Comparison of ENCODE assay signal across 17 cellular contexts in genomic region chr7:35584990-35585389, GRCh38.
A peak's percentile ranks its signal among the peaks of the same experiment; 100 is the strongest.
DNase-seq lines count a peak whose midpoint lies in the region; ATAC-seq and TF ChIP-seq lines count a peak whose summit lies in the region.
"Had no signal": no experiment of that assay in that cellular context is flagged by ENCODE, and none has a peak within 500 bp of the region (broad histone marks: within the 10 kb centered on the region; RNA-seq: fewer than 3 reads in every experiment).

No MANE protein-coding gene starts in this region.

- DNase-seq in MCF 10A (ENCODE audit: unreplicated experiment) (no peak), breast epithelium (ENCODE audit: low spot score in 2 of 2) (no peak), choroid plexus epithelial cell (ENCODE audit: low read depth) (peak; percentile 65), left lung (no peak), posterior vena cava (ENCODE audit: low spot score) (no peak)
- DNase-seq: C1 segment of cervical spinal cord; Calu3; CD4-positive, alpha-beta memory T cell; COR-L47; DMS53; EL; GDM1; H9 had no signal

- H3K27me3 Mint-ChIP-seq in MCF 10A (ENCODE audit: insufficient read depth, unreplicated experiment): no peaks in the 10 kb centered on the region

- intact Hi-C loops in MCF 10A (cut with micrococcal nuclease): no loop called here
- intact Hi-C loops in breast epithelium (cut with DNase I; ENCODE audit: low total_unique reads): no loop called here
- intact Hi-C loops in left lung (cut with DNase I): no loop called here
- intact Hi-C loops in posterior vena cava (cut with DNase I): no loop called here

- POLR2A ChIA-PET in MCF 10A (lab: Yijun Ruan, JAX): no interaction called here

- no peak overlapping the region for H3K4me3 Mint-ChIP-seq in MCF 10A (ENCODE audit: unreplicated experiment)
- H3K4me3 Mint-ChIP-seq: CD4-positive, alpha-beta memory T cell; GM23338; H9 had no signal

- H3K4me3 ChIP-seq in breast epithelium (no peak overlapping the region), choroid plexus epithelial cell (ENCODE audit: low read depth, low read length) (no peak overlapping the region), left lung (no peak overlapping the region)
- H3K4me3 ChIP-seq: GM12878, GM23338 had no signal

- H3K9me3 ChIP-seq in breast epithelium: no peaks in the 10 kb centered on the region
- no peaks in the 10 kb centered on the region for H3K9me3 ChIP-seq in left lung

- no TSS peak for BruUV-seq in MCF 10A (replicated peaks; lab: Mats Ljungman, UMichigan)

- no peaks in the 10 kb centered on the region for H3K9me3 Mint-ChIP-seq in MCF 10A (ENCODE audit: unreplicated experiment)
- H3K9me3 Mint-ChIP-seq: GM23338, H9 had no signal

- TF ChIP-seq POLR2A in breast epithelium (IDR thresholded peaks at IDR 0.05): no peak

- H3K27ac Mint-ChIP-seq in MCF 10A (ENCODE audit: low read depth, unreplicated experiment): peak overlapping the region; percentile 59
- H3K27ac Mint-ChIP-seq: GM23338, H9 had no signal

- no peak for TF ChIP-seq CTCF in MCF 10A (IDR thresholded peaks at IDR 0.05; ENCODE audit: unreplicated experiment)
- TF ChIP-seq CTCF in breast epithelium (IDR thresholded peaks at IDR 0.05): no peak
- TF ChIP-seq CTCF in choroid plexus epithelial cell (conservative IDR thresholded peaks at IDR 0.05; ENCODE audit: low read depth, low read length): no peak
- TF ChIP-seq CTCF in left lung (IDR thresholded peaks at IDR 0.05): no peak

- ATAC-seq in left lung (peak; percentile 58), GM21367 (IDR thresholded peaks at IDR 0.05; ENCODE audit: unreplicated experiment) (no peak)
- ATAC-seq: GM12878, GM23338, HCT116 had no signal

- H3K36me3 Mint-ChIP-seq in MCF 10A (ENCODE audit: insufficient read depth, unreplicated experiment): no peaks in the 10 kb centered on the region
- H3K36me3 Mint-ChIP-seq: CD4-positive, alpha-beta memory T cell had no signal

- H3K27ac ChIP-seq in breast epithelium: no peak overlapping the region
- H3K27ac ChIP-seq in left lung: no peak overlapping the region

- no peaks in the 10 kb centered on the region for H3K4me1 ChIP-seq in breast epithelium
- H3K4me1 ChIP-seq in left lung: no peaks in the 10 kb centered on the region

- no peaks in the 10 kb centered on the region for H3K4me1 Mint-ChIP-seq in MCF 10A (ENCODE audit: insufficient read depth, unreplicated experiment)
- H3K4me1 Mint-ChIP-seq: CD4-positive, alpha-beta memory T cell had no signal

- CTCF ChIA-PET in MCF 10A (lab: Yijun Ruan, JAX): interaction anchor here (1.2 kb wide), 1 partner anchor 13 kb away, joined by 4 read pairs; no protein-coding TSS in a partner anchor

- H3K36me3 ChIP-seq in breast epithelium: no peaks in the 10 kb centered on the region
- no peaks in the 10 kb centered on the region for H3K36me3 ChIP-seq in left lung

- H3K27me3 ChIP-seq in breast epithelium (no peaks in the 10 kb centered on the region), left lung (no peaks in the 10 kb centered on the region)
